Comparison of ENCODE assay signal across 33 cellular contexts in the genomic region with DNA sequence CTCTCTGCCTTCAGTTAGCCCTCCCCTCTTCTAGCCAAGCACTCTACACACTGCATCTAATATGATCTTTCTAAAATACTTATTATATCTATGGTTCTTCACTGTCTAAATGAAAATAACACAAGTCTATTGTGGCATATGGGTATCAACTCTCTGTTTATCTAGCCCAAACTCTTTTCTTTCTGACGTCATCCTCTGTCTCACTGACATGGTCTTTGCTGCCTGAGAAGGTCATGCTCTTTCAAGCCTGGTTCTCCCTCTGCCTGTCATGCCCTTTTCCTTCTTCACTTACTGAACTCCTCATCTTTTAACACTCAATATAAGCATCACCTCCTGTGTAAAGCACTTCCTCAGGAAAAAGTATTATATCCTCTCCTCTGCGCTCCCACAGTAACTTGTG.
DNase-seq lines count a peak whose midpoint lies in the region; ATAC-seq, FAIRE-seq and TF ChIP-seq lines count a peak whose summit lies in the region.
"Had no signal": no experiment of that assay in that cellular context is flagged by ENCODE, and none has a peak within 500 bp of the region (broad histone marks: within the 10 kb centered on the region; RNA-seq: fewer than 3 reads in every experiment).

No MANE protein-coding gene starts in this region.

- TF ChIP-seq RAD21 in HepG2 (CRISPR knock-in tag; IDR thresholded peaks at IDR 0.05): no peak

- H3K4me1 ChIP-seq in HepG2 (ENCODE audit: insufficient read depth, low read length) (no peaks in the 10 kb centered on the region), right lobe of liver (peaks cover 0 to 4% (median 0%) of the 10 kb centered on the region in 4 donors), HEK293 (ENCODE audit: control insufficient read depth, insufficient read depth, low read length) (no peaks in the 10 kb centered on the region)
- H3K4me1 ChIP-seq: A549; BE2C; BLaER1; BLaER1 treated with 17β-estradiol and CSF1 and Interleukin-3, amounts not matched to agents 10 nM and 100 nM; Caco-2 had no signal

- H3K27ac ChIP-seq in HepG2 (ENCODE audit: extremely low read length, insufficient read depth, low read length): no peak overlapping the region
- H3K27ac ChIP-seq in right lobe of liver: no peak overlapping the region
- H3K27ac ChIP-seq in HEK293 (ENCODE audit: extremely low read depth, low read depth, low read length): no peak overlapping the region
- H3K27ac ChIP-seq: 22Rv1; A549; BLaER1; BLaER1 treated with 17β-estradiol and CSF1 and Interleukin-3, amounts not matched to agents 10 nM and 100 nM; C4-2B had no signal

- POLR2A ChIA-PET in HepG2 (lab: Yijun Ruan, JAX): no interaction called here
- POLR2A ChIA-PET in HEK293 (lab: Yijun Ruan, JAX): no interaction called here

- H2AFZ ChIP-seq in HepG2 (ENCODE audit: low read length): no peak overlapping the region

- no peaks in the 10 kb centered on the region for H3K36me3 ChIP-seq in HepG2 (replicated peaks in 1 of 2; ENCODE audit: control insufficient read depth in 1 of 2, insufficient read depth in 2 of 2, low read length in 2 of 2)
- H3K36me3 ChIP-seq in right lobe of liver: no peaks in the 10 kb centered on the region
- H3K36me3 ChIP-seq in HEK293 (ENCODE audit: control insufficient read depth in 2 of 2, insufficient read depth in 1 of 2, low read length in 2 of 2): no peaks in the 10 kb centered on the region
- H3K36me3 ChIP-seq: BE2C; BLaER1; BLaER1 treated with 17β-estradiol and CSF1 and Interleukin-3, amounts not matched to agents 10 nM and 100 nM had no signal

- H3K4me2 ChIP-seq in HepG2 (ENCODE audit: low read depth, low read length): no peak overlapping the region
- H3K4me2 ChIP-seq: A549; BLaER1; BLaER1 treated with 17β-estradiol and CSF1 and Interleukin-3, amounts not matched to agents 10 nM and 100 nM had no signal

- BruUV-seq in HepG2 (replicated peaks; lab: Mats Ljungman, UMichigan): no TSS peak

- no peaks in the 10 kb centered on the region for H4K20me1 ChIP-seq in HepG2 (ENCODE audit: insufficient read depth, low read length)
- H4K20me1 ChIP-seq: BLaER1; BLaER1 treated with 17β-estradiol and CSF1 and Interleukin-3, amounts not matched to agents 10 nM and 100 nM had no signal

- CTCF ChIA-PET in HepG2 (lab: Yijun Ruan, JAX; ENCODE audit: low intra/inter-chr PET ratio, low total read pairs) (no interaction called here), HEK293 (lab: Yijun Ruan, JAX) (no interaction called here)

- H3K9ac ChIP-seq in HepG2 (ENCODE audit: insufficient read depth, low read depth, low read length): no peak overlapping the region
- H3K9ac ChIP-seq: BLaER1; BLaER1 treated with 17β-estradiol and CSF1 and Interleukin-3, amounts not matched to agents 10 nM and 100 nM had no signal

- H3K79me2 ChIP-seq in HepG2 (ENCODE audit: insufficient read depth, low read length): no peaks in the 10 kb centered on the region

- TF ChIP-seq EP300 in HepG2 (IDR thresholded peaks at IDR 0.05; ENCODE audit: low read depth in 2 of 2, low read length in 2 of 2) (no peak), HepG2 (CRISPR knock-in tag; IDR thresholded peaks at IDR 0.05; ENCODE audit: borderline replicate concordance) (no peak)

- 5% methylated on average over 2 of the region's 2 CpGs for WGBS in HepG2 (ENCODE audit: low lambda C conversion rate)
- 48% methylated on average over 2 of the region's 2 CpGs for WGBS in right lobe of liver (ENCODE audit: insufficient coverage, low coverage, low lambda C conversion rate, missing lambda C conversion rate)

- no peak overlapping the region for H3K4me3 ChIP-seq in HepG2 (replicated peaks in 1 of 3; ENCODE audit: insufficient read depth in 1 of 3, low read depth in 2 of 3, low read length in 3 of 3)
- no peak overlapping the region for H3K4me3 ChIP-seq in right lobe of liver
- H3K4me3 ChIP-seq in HEK293 (ENCODE audit: low read depth, low read length): no peak overlapping the region
- H3K4me3 ChIP-seq: A549; BLaER1; BLaER1 treated with 17β-estradiol and CSF1 and Interleukin-3, amounts not matched to agents 10 nM and 100 nM had no signal

- in situ Hi-C loops in HepG2 (cut with HindIII; ENCODE audit: extremely low pct_ligation_motif_present, low pct_unique_long_range_greater_than_20kb) (no loop called here), SK-MEL-5 (cut with HindIII; ENCODE audit: low pct_unique_long_range_greater_than_20kb, low sequenced_read_pairs) (no loop called here)

- ATAC-seq in HepG2: no peak
- ATAC-seq in right lobe of liver: no peak
- ATAC-seq in GM21619 (IDR thresholded peaks at IDR 0.05; ENCODE audit: unreplicated experiment): no peak
- ATAC-seq: A549; CD8-positive, alpha-beta T cell had no signal

- DNase-seq in HepG2 (ENCODE audit: low spot score) (no peak), right lobe of liver (no peak), SK-MEL-5 (ENCODE audit: low read depth, low spot score) (peak; percentile 0), GM03348 (ENCODE audit: low spot score) (no peak)
- DNase-seq: 8988T; ACHN; AML-193; BE2C; C1 segment of cervical spinal cord; Caco-2; Calu3; CD4-positive, alpha-beta memory T cell; CD4-positive, alpha-beta T cell; CD4-positive, CD25-positive, alpha-beta regulatory T cell; CD8-positive, alpha-beta memory T cell; CD8-positive, alpha-beta T cell; COR-L47; DMS 273 treated with DMSO at 0.1 percent for 48 hours; DMS153; DMS53; DMS79; DMS79 treated with DMSO at 0.1 percent for 48 hours; DND-41; EL had no signal

- TF ChIP-seq POLR2A in HepG2 (IDR thresholded peaks at IDR 0.05; ENCODE audit: insufficient read depth in 1 of 2, low read depth in 2 of 2, low read length in 2 of 2) (no peak), right lobe of liver (IDR thresholded peaks at IDR 0.05) (no peak)

- TF ChIP-seq CTCF in HepG2 (CRISPR knock-in tag; IDR thresholded peaks at IDR 0.05) (no peak), right lobe of liver (IDR thresholded peaks at IDR 0.05) (no peak), HEK293 (tag by site-specific recombination; IDR thresholded peaks at IDR 0.05) (no peak)

- intact Hi-C loops in HepG2 (cut with micrococcal nuclease; ENCODE audit: unreplicated experiment): no loop called here
- intact Hi-C loops in right lobe of liver (cut with DNase I): no loop called here

- no peaks in the 10 kb centered on the region for H3K9me3 ChIP-seq in HepG2 (ENCODE audit: low read length)
- no peaks in the 10 kb centered on the region for H3K9me3 ChIP-seq in right lobe of liver
- no peaks in the 10 kb centered on the region for H3K9me3 ChIP-seq in HEK293 (ENCODE audit: control insufficient read depth, insufficient read depth, low read depth, low read length)
- H3K9me3 ChIP-seq: A549, BE2C, Caco-2 had no signal

- no peak for FAIRE-seq in HepG2 (lab: Jason Lieb, UNC)
- FAIRE-seq: A204.1, A549, D721Med had no signal

- H3K27me3 ChIP-seq in HepG2 (ENCODE audit: control insufficient read depth in 1 of 2, insufficient read depth in 2 of 2, low read length in 2 of 2): no peaks in the 10 kb centered on the region
- H3K27me3 ChIP-seq in right lobe of liver: no peaks in the 10 kb centered on the region
- H3K27me3 ChIP-seq: BE2C; BLaER1; BLaER1 treated with 17β-estradiol and CSF1 and Interleukin-3, amounts not matched to agents 10 nM and 100 nM had no signal

TF ChIP-seq in HepG2, 621 proteins besides CTCF, POLR2A, EP300 and RAD21 (continues in another document):
- TF ChIP-seq RBM39 (IDR thresholded peaks at IDR 0.05; ENCODE audit: low read depth, low read length, poor library complexity, severe bottlenecking): no peak
- TF ChIP-seq NFIB (CRISPR knock-in tag; IDR thresholded peaks at IDR 0.05; ENCODE audit: borderline replicate concordance): no peak
- no peak for TF ChIP-seq ZNF720 (CRISPR knock-in tag; IDR thresholded peaks at IDR 0.05)
- no peak for TF ChIP-seq BRD4 (CRISPR knock-in tag; IDR thresholded peaks at IDR 0.05)

TF ChIP-seq in HEK293, 187 proteins besides CTCF, POLR2A, EP300 and RAD21:
- no peak for TF ChIP-seq ZNF157 (tag by site-specific recombination; IDR thresholded peaks at IDR 0.05)
- TF ChIP-seq, protein P1, sequence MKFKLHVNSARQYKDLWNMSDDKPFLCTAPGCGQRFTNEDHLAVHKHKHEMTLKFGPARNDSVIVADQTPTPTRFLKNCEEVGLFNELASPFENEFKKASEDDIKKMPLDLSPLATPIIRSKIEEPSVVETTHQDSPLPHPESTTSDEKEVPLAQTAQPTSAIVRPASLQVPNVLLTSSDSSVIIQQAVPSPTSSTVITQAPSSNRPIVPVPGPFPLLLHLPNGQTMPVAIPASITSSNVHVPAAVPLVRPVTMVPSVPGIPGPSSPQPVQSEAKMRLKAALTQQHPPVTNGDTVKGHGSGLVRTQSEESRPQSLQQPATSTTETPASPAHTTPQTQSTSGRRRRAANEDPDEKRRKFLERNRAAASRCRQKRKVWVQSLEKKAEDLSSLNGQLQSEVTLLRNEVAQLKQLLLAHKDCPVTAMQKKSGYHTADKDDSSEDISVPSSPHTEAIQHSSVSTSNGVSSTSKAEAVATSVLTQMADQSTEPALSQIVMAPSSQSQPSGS (tag by site-specific recombination; IDR thresholded peaks at IDR 0.05; ENCODE audit: low read depth): peak; percentile 41; the same call in 1 of the 2 replicates
